In the genomic region with DNA sequence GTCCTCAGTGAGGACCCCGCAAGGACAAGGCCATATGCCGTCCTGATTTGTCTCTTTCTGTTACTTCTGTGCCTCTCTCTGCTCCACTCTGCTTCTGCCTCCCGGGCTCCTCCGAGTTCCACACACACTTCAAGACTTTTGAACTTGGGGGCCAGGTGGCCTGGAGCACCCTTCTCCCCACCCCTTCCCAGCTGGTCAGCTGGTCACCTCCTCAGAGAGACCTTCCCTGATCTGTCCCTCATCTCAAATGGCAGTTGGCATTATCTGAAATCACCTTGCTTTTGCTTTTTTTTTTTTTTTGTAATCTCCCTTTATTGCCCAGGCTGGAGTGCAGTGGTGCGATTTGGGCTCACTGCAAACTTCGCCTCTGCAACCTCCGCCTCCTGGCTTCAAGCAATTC, we compare ENCODE assay signal across 19 cellular contexts. TPM values are rescaled to one million over a fixed set of nuclear protein-coding genes. Genes with fewer than 3 reads are reported as not detected.
DNase-seq lines count a peak whose midpoint lies in the region; ATAC-seq and TF ChIP-seq lines count a peak whose summit lies in the region.
"Had no signal": no experiment of that assay in that cellular context is flagged by ENCODE, and none has a peak within 500 bp of the region (broad histone marks: within the 10 kb centered on the region; RNA-seq: fewer than 3 reads in every experiment).

No MANE protein-coding gene starts in this region.

- no peak for DNase-seq in activated CD8-positive, alpha-beta T cell treated with anti-CD3 and anti-CD28 coated beads, Interleukin-2, amount 10 ng/mL, durations not matched to agents 7 days and 5 days
- no peak for DNase-seq in activated CD8-positive, alpha-beta T cell treated with anti-CD3 and anti-CD28 coated beads for 36 hours
- DNase-seq in T-cell = no peak
- DNase-seq in stimulated activated effector memory CD8-positive, alpha-beta T cell treated with anti-CD3 and anti-CD28 coated beads, Interleukin-12 subunit alpha, Interleukin-12 subunit beta, amount 100 ng/mL, for 72 hours (ENCODE audit: low spot score in 2 of 2) = no peak
- no peak for DNase-seq in NCI-H524 treated with DMSO at 0.1 percent for 48 hours (lab: John Stamatoyannopoulos, UW)
- DNase-seq in activated CD8-positive, alpha-beta memory T cell treated with anti-CD3 and anti-CD28 coated beads for 24 hours = no peak
- no peak for DNase-seq in COLO829 (ENCODE audit: low spot score)
- DNase-seq: activated effector memory CD4-positive, alpha-beta T cell treated with Interleukin-2 at 50 U/mL for 16 hours; cerebellar nuclear complex; DMS79 treated with DMSO at 0.1 percent for 48 hours; GOT3; mesendoderm; NCI-H1417 treated with DMSO at 0.1 percent for 48 hours; stimulated activated CD4-positive, alpha-beta T cell treated with anti-CD3 and anti-CD28 coated beads, Interleukin-12 subunit alpha, Interleukin-12 subunit beta, amount 100 ng/mL, for 4 hours; tibial artery had no signal

- no peaks in the 10 kb centered on the region for H3K9me3 ChIP-seq in esophagus (ENCODE audit: control insufficient read depth in 2 of 2, insufficient read depth in 1 of 2, low read depth in 1 of 2, low read length in 1 of 2)
- H3K9me3 ChIP-seq: A549, neutrophil, tibial artery had no signal

- no peak overlapping the region for H3K4me3 Mint-ChIP-seq in activated CD8-positive, alpha-beta T cell treated with anti-CD3 and anti-CD28 coated beads, Interleukin-2, amount 10 ng/mL, durations not matched to agents 7 days and 5 days
- no peak overlapping the region for H3K4me3 Mint-ChIP-seq in activated CD8-positive, alpha-beta T cell treated with anti-CD3 and anti-CD28 coated beads for 36 hours
- H3K4me3 Mint-ChIP-seq in T-cell = peak overlapping the region in 1 of 3 donors; percentile 84
- H3K4me3 Mint-ChIP-seq in stimulated activated effector memory CD8-positive, alpha-beta T cell treated with anti-CD3 and anti-CD28 coated beads, Interleukin-12 subunit alpha, Interleukin-12 subunit beta, amount 100 ng/mL, for 72 hours = peak overlapping the region; percentile 72

- intact Hi-C loops in activated CD8-positive, alpha-beta T cell treated with anti-CD3 and anti-CD28 coated beads for 36 hours (cut with micrococcal nuclease) = no loop called here

- WGBS in esophagus, 2 donors = 60 to 61% methylated on average over 7 of the region's 7 CpGs

- POLR2A ChIA-PET in activated CD8-positive, alpha-beta T cell treated with anti-CD3 and anti-CD28 coated beads, Interleukin-2, amount 10 ng/mL, durations not matched to agents 7 days and 5 days (lab: Charles Lee) = interaction anchor here (1.0 kb wide), 1 partner anchor 49 kb away, joined by 3 read pairs; no protein-coding TSS in a partner anchor
- POLR2A ChIA-PET in activated CD8-positive, alpha-beta T cell treated with anti-CD3 and anti-CD28 coated beads for 36 hours (lab: Charles Lee) = interaction anchor here (1.8 kb wide), 1 partner anchor 34 kb away, joined by 6 read pairs; no protein-coding TSS in a partner anchor
- POLR2A ChIA-PET in T-cell (lab: Charles Lee) = no interaction called here

- H3K4me1 ChIP-seq in esophagus (ENCODE audit: control insufficient read depth in 2 of 2, insufficient read depth in 2 of 2, low read length in 1 of 2) = peaks cover 4 to 25% of the 10 kb centered on the region in 2 donors

- TF ChIP-seq CTCF in activated CD8-positive, alpha-beta T cell treated with anti-CD3 and anti-CD28 coated beads for 36 hours (IDR thresholded peaks at IDR 0.05) = no peak

- peaks cover 0 to 1% of the 10 kb centered on the region in 2 donors for H3K27me3 ChIP-seq in esophagus (ENCODE audit: control insufficient read depth in 1 of 2, insufficient read depth in 2 of 2, low read length in 2 of 2)

- H3K27me3 Mint-ChIP-seq in activated CD8-positive, alpha-beta T cell treated with anti-CD3 and anti-CD28 coated beads, Interleukin-2, amount 10 ng/mL, durations not matched to agents 7 days and 5 days (ENCODE audit: low read depth) = peaks cover 42% of the 10 kb centered on the region
- H3K27me3 Mint-ChIP-seq in activated CD8-positive, alpha-beta T cell treated with anti-CD3 and anti-CD28 coated beads for 36 hours = peaks cover 43% of the 10 kb centered on the region
- peaks cover 32 to 47% of the 10 kb centered on the region in 2 donors for H3K27me3 Mint-ChIP-seq in T-cell

- peak overlapping the region; percentile 88 to 90 for H3K27ac ChIP-seq in esophagus (ENCODE audit: low read depth in 2 of 2, low read length in 1 of 2)
- H3K27ac ChIP-seq: neutrophil, tibial artery had no signal

- ATAC-seq in activated CD8-positive, alpha-beta T cell treated with anti-CD3 and anti-CD28 coated beads, Interleukin-2, amount 10 ng/mL, durations not matched to agents 7 days and 5 days = no peak
- ATAC-seq in activated CD8-positive, alpha-beta T cell treated with anti-CD3 and anti-CD28 coated beads for 36 hours = no peak
- no peak for ATAC-seq in T-cell (replicated peaks in 1 of 4)
- ATAC-seq in stimulated activated effector memory CD8-positive, alpha-beta T cell treated with anti-CD3 and anti-CD28 coated beads, Interleukin-12 subunit alpha, Interleukin-12 subunit beta, amount 100 ng/mL, for 72 hours = no peak
- ATAC-seq: A549, Panc1 had no signal

- H3K36me3 ChIP-seq in esophagus (ENCODE audit: control insufficient read depth in 2 of 2, insufficient read depth in 2 of 2, low read length in 1 of 2) = peaks cover 0 to 2% of the 10 kb centered on the region in 2 donors
- H3K36me3 ChIP-seq: neutrophil, tibial artery had no signal

- no peak overlapping the region for H3K4me3 ChIP-seq in esophagus (ENCODE audit: low read depth in 1 of 2, low read length in 2 of 2)
- H3K4me3 ChIP-seq: A549, tibial artery had no signal

- peaks cover 35% of the 10 kb centered on the region for H3K4me1 Mint-ChIP-seq in activated CD8-positive, alpha-beta T cell treated with anti-CD3 and anti-CD28 coated beads, Interleukin-2, amount 10 ng/mL, durations not matched to agents 7 days and 5 days (ENCODE audit: low read depth)
- H3K4me1 Mint-ChIP-seq in activated CD8-positive, alpha-beta T cell treated with anti-CD3 and anti-CD28 coated beads for 36 hours (ENCODE audit: low read depth) = peaks cover 19% of the 10 kb centered on the region
- H3K4me1 Mint-ChIP-seq in T-cell = peaks cover 22 to 30% (median 25%) of the 10 kb centered on the region in 3 donors
- H3K4me1 Mint-ChIP-seq in stimulated activated effector memory CD8-positive, alpha-beta T cell treated with anti-CD3 and anti-CD28 coated beads, Interleukin-12 subunit alpha, Interleukin-12 subunit beta, amount 100 ng/mL, for 72 hours = peaks cover 39% of the 10 kb centered on the region

- no peaks in the 10 kb centered on the region for H3K9me3 Mint-ChIP-seq in activated CD8-positive, alpha-beta T cell treated with anti-CD3 and anti-CD28 coated beads, Interleukin-2, amount 10 ng/mL, durations not matched to agents 7 days and 5 days (ENCODE audit: insufficient read depth)
- no peaks in the 10 kb centered on the region for H3K9me3 Mint-ChIP-seq in activated CD8-positive, alpha-beta T cell treated with anti-CD3 and anti-CD28 coated beads for 36 hours
- no peaks in the 10 kb centered on the region for H3K9me3 Mint-ChIP-seq in T-cell
- no peaks in the 10 kb centered on the region for H3K9me3 Mint-ChIP-seq in stimulated activated effector memory CD8-positive, alpha-beta T cell treated with anti-CD3 and anti-CD28 coated beads, Interleukin-12 subunit alpha, Interleukin-12 subunit beta, amount 100 ng/mL, for 72 hours

- CTCF ChIA-PET in activated CD8-positive, alpha-beta T cell treated with anti-CD3 and anti-CD28 coated beads, Interleukin-2, amount 10 ng/mL, durations not matched to agents 7 days and 5 days (lab: Charles Lee) = interaction anchor here (0.8 kb wide), 1 partner anchor 22 kb away, joined by 3 read pairs; no protein-coding TSS in a partner anchor
- CTCF ChIA-PET in activated CD8-positive, alpha-beta T cell treated with anti-CD3 and anti-CD28 coated beads for 36 hours (lab: Charles Lee) = interaction anchor here (0.9 to 1.2 kb wide), 3 partner anchors 36 to 339 kb away, joined by 3 read pairs; no protein-coding TSS in a partner anchor
- CTCF ChIA-PET in T-cell (lab: Charles Lee) = no interaction called here

- peak overlapping the region; percentile 32 for H3K27ac Mint-ChIP-seq in activated CD8-positive, alpha-beta T cell treated with anti-CD3 and anti-CD28 coated beads, Interleukin-2, amount 10 ng/mL, durations not matched to agents 7 days and 5 days
- H3K27ac Mint-ChIP-seq in activated CD8-positive, alpha-beta T cell treated with anti-CD3 and anti-CD28 coated beads for 36 hours = no peak overlapping the region
- H3K27ac Mint-ChIP-seq in T-cell = peak overlapping the region; percentile 39 to 71
- peak overlapping the region; percentile 50 for H3K27ac Mint-ChIP-seq in stimulated activated effector memory CD8-positive, alpha-beta T cell treated with anti-CD3 and anti-CD28 coated beads, Interleukin-12 subunit alpha, Interleukin-12 subunit beta, amount 100 ng/mL, for 72 hours

- H3K36me3 Mint-ChIP-seq in activated CD8-positive, alpha-beta T cell treated with anti-CD3 and anti-CD28 coated beads, Interleukin-2, amount 10 ng/mL, durations not matched to agents 7 days and 5 days (ENCODE audit: low read depth) = no peaks in the 10 kb centered on the region
- no peaks in the 10 kb centered on the region for H3K36me3 Mint-ChIP-seq in activated CD8-positive, alpha-beta T cell treated with anti-CD3 and anti-CD28 coated beads for 36 hours (ENCODE audit: low read depth)
- no peaks in the 10 kb centered on the region for H3K36me3 Mint-ChIP-seq in T-cell
- H3K36me3 Mint-ChIP-seq in stimulated activated effector memory CD8-positive, alpha-beta T cell treated with anti-CD3 and anti-CD28 coated beads, Interleukin-12 subunit alpha, Interleukin-12 subunit beta, amount 100 ng/mL, for 72 hours = peaks cover 13% of the 10 kb centered on the region

RNA-seq across cellular contexts. Expression of gene S1PR5, which starts 2.2 kb away (rescaled TPM):
- under 1 TPM; 0.89 to 0.95 TPM for total RNA-seq in activated CD8-positive, alpha-beta T cell treated with anti-CD3 and anti-CD28 coated beads, Interleukin-2, amount 10 ng/mL, durations not matched to agents 7 days and 5 days
- 1 to 10 TPM in 1 of 2 experiments, under 1 TPM in 1; 0.81 to 1.1 TPM for total RNA-seq in activated CD8-positive, alpha-beta T cell treated with anti-CD3 and anti-CD28 coated beads for 36 hours
- 10 to 100 TPM in 1 of 5 donors, 1 to 10 TPM in 4; 1.9 to 25.0 (median 6.5) TPM for total RNA-seq in T-cell
- 10 to 100 TPM in 1 of 2 donors, 1 to 10 TPM in 1; 9.4 to 12.1 TPM for polyA plus RNA-seq in esophagus

RNA-seq across cellular contexts. Expression of gene KEAP1, which starts 16.3 kb away (rescaled TPM):
- 10 to 100 TPM; 89.4 to 92.1 TPM for total RNA-seq in activated CD8-positive, alpha-beta T cell treated with anti-CD3 and anti-CD28 coated beads, Interleukin-2, amount 10 ng/mL, durations not matched to agents 7 days and 5 days
- 10 to 100 TPM; 44.7 to 55.0 TPM for total RNA-seq in activated CD8-positive, alpha-beta T cell treated with anti-CD3 and anti-CD28 coated beads for 36 hours
- total RNA-seq in T-cell = 10 to 100 TPM; 18.4 to 64.2 (median 56.0) TPM
- 10 to 100 TPM; 54.2 to 63.9 TPM for polyA plus RNA-seq in esophagus

RNA-seq across cellular contexts. Expression of gene ATG4D, which starts 24.3 kb away (rescaled TPM):
- 10 to 100 TPM; 46.1 to 46.9 TPM for total RNA-seq in activated CD8-positive, alpha-beta T cell treated with anti-CD3 and anti-CD28 coated beads, Interleukin-2, amount 10 ng/mL, durations not matched to agents 7 days and 5 days
- total RNA-seq in activated CD8-positive, alpha-beta T cell treated with anti-CD3 and anti-CD28 coated beads for 36 hours = 10 to 100 TPM; 21.7 to 22.5 TPM
- 10 to 100 TPM; 55.7 to 63.0 (median 60.9) TPM for total RNA-seq in T-cell
- 10 to 100 TPM; 43.9 to 53.6 TPM for polyA plus RNA-seq in esophagus

RNA-seq across cellular contexts. Expression of gene KRI1, which starts 46.4 kb away (rescaled TPM):
- 10 to 100 TPM; 64.0 to 72.8 TPM for total RNA-seq in activated CD8-positive, alpha-beta T cell treated with anti-CD3 and anti-CD28 coated beads, Interleukin-2, amount 10 ng/mL, durations not matched to agents 7 days and 5 days
- 10 to 100 TPM; 50.0 to 58.3 TPM for total RNA-seq in activated CD8-positive, alpha-beta T cell treated with anti-CD3 and anti-CD28 coated beads for 36 hours
- total RNA-seq in T-cell = 10 to 100 TPM; 50.9 to 94.8 (median 79.1) TPM
- polyA plus RNA-seq in esophagus = 10 to 100 TPM; 16.4 to 25.3 TPM

RNA-seq across cellular contexts. Expression of gene CDKN2D, which starts 49.4 kb away (rescaled TPM):
- 10 to 100 TPM; 86.0 to 88.7 TPM for total RNA-seq in activated CD8-positive, alpha-beta T cell treated with anti-CD3 and anti-CD28 coated beads, Interleukin-2, amount 10 ng/mL, durations not matched to agents 7 days and 5 days
- total RNA-seq in activated CD8-positive, alpha-beta T cell treated with anti-CD3 and anti-CD28 coated beads for 36 hours = 10 to 100 TPM; 62.1 to 67.1 TPM
- 10 to 100 TPM; 24.0 to 51.5 (median 32.5) TPM for total RNA-seq in T-cell
- 10 to 100 TPM in 1 of 2 donors, 1 to 10 TPM in 1; 4.6 to 11.7 TPM for polyA plus RNA-seq in esophagus

Comparison
In these comparisons a context has a peak if more than half of its experiments do, and no peak if none do; other contexts are left out.
1. CTCF ChIA-PET loops: an anchor here in activated CD8-positive, alpha-beta T cell treated with anti-CD3 and anti-CD28 coated beads, Interleukin-2, amount 10 ng/mL, durations not matched to agents 7 days and 5 days (0.8 kb wide) and activated CD8-positive, alpha-beta T cell treated with anti-CD3 and anti-CD28 coated beads for 36 hours (0.9 to 1.2 kb wide); none called in T-cell.
2. POLR2A ChIA-PET loops: an anchor here in activated CD8-positive, alpha-beta T cell treated with anti-CD3 and anti-CD28 coated beads, Interleukin-2, amount 10 ng/mL, durations not matched to agents 7 days and 5 days (1.0 kb wide) and activated CD8-positive, alpha-beta T cell treated with anti-CD3 and anti-CD28 coated beads for 36 hours (1.8 kb wide); none called in T-cell.